Comparison of ENCODE assay signal across 21 cellular contexts in the genomic region with DNA sequence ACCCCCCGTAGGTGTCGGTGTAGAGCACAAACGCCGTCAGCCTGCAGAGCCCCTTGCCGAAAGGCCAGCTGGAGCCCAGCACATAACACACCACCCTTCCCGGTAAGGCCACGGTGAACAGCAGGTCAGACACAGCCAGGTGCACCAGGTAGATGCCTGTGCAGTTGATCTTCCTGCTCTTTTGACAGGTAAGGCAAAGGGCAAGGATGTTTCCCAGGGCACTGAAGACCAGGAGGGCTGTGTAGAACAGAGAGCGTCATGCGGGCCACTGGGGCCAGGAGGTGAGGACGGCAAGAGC.
"Had no signal": no experiment of that assay in that cellular context is flagged by ENCODE, and none has a peak within 500 bp of the region (broad histone marks: within the 10 kb centered on the region; RNA-seq: fewer than 3 reads in every experiment).

No MANE protein-coding gene starts in this region.

- H3K9me3 ChIP-seq: adrenal gland, body of pancreas had no signal

- H3K27ac ChIP-seq: adrenal gland, body of pancreas had no signal

- H3K4me3 ChIP-seq: adrenal gland, body of pancreas had no signal

- ATAC-seq: activated CD4-positive, alpha-beta T cell treated with anti-CD3 and anti-CD28 coated beads for 36 hours; activated CD8-positive, alpha-beta memory T cell treated with anti-CD3 and anti-CD28 coated beads, Interleukin-2, amount 10 ng/mL, durations not matched to agents 7 days and 5 days; activated CD8-positive, alpha-beta T cell treated with anti-CD3 and anti-CD28 coated beads, Interleukin-2, amount 10 ng/mL, durations not matched to agents 7 days and 5 days; activated T-cell treated with anti-CD3 and anti-CD28 coated beads, Interleukin-2, amount 50 U/mL, for 4 hours; activated T-helper 17 cell treated with anti-CD3 and anti-CD28 coated beads, Interleukin-2, amount 50 U/mL, for 72 hours; body of pancreas; esophagus mucosa had no signal

- DNase-seq: activated CD4-positive, alpha-beta memory T cell treated with anti-CD3 and anti-CD28 coated beads for 36 hours; activated CD4-positive, alpha-beta T cell treated with anti-CD3 and anti-CD28 coated beads for 36 hours; activated CD4-positive, alpha-beta T cell treated with anti-CD3 and anti-CD28 coated beads, Interleukin-2, amount 10 ng/mL, durations not matched to agents 24 days and 14 days; activated CD4-positive, CD25-positive, alpha-beta regulatory T cell; activated CD4-positive, CD25-positive, alpha-beta regulatory T cell treated with anti-CD3 and anti-CD28 coated beads, Interleukin-2, amount 50 U/mL, for 72 hours; activated CD8-positive, alpha-beta memory T cell treated with anti-CD3 and anti-CD28 coated beads, Interleukin-2, amount 10 ng/mL, durations not matched to agents 7 days and 5 days; activated CD8-positive, alpha-beta T cell treated with anti-CD3 and anti-CD28 coated beads, Interleukin-2, amount 10 ng/mL, durations not matched to agents 7 days and 5 days; activated gamma-delta T cell; activated naive CD4-positive, alpha-beta T cell; activated naive CD4-positive, alpha-beta T cell treated with anti-CD3 and anti-CD28 coated beads, Interleukin-2, amount 10 ng/mL, durations not matched to agents 7 days and 5 days; activated T-cell treated with anti-CD3 and anti-CD28 coated beads, Interleukin-2, amount 50 U/mL, for 4 hours; adrenal gland; amygdala; body of pancreas; cortex of kidney; effector CD8-positive, alpha-beta T cell; foreskin fibroblast; T-helper 2 cell had no signal

- H3K36me3 Mint-ChIP-seq: activated CD4-positive, alpha-beta memory T cell treated with anti-CD3 and anti-CD28 coated beads for 36 hours had no signal

- H3K4me3 Mint-ChIP-seq: activated CD4-positive, alpha-beta memory T cell treated with anti-CD3 and anti-CD28 coated beads for 36 hours; activated CD4-positive, alpha-beta T cell treated with anti-CD3 and anti-CD28 coated beads for 36 hours; activated CD4-positive, alpha-beta T cell treated with anti-CD3 and anti-CD28 coated beads, Interleukin-2, amount 10 ng/mL, durations not matched to agents 24 days and 14 days; activated CD8-positive, alpha-beta memory T cell treated with anti-CD3 and anti-CD28 coated beads, Interleukin-2, amount 10 ng/mL, durations not matched to agents 7 days and 5 days; activated CD8-positive, alpha-beta T cell treated with anti-CD3 and anti-CD28 coated beads, Interleukin-2, amount 10 ng/mL, durations not matched to agents 7 days and 5 days; activated naive CD4-positive, alpha-beta T cell treated with anti-CD3 and anti-CD28 coated beads, Interleukin-2, amount 10 ng/mL, durations not matched to agents 7 days and 5 days; activated T-cell treated with anti-CD3 and anti-CD28 coated beads, Interleukin-2, amount 50 U/mL, for 4 hours; activated T-helper 17 cell treated with anti-CD3 and anti-CD28 coated beads, Interleukin-2, amount 50 U/mL, for 72 hours had no signal

- H3K27me3 ChIP-seq: adrenal gland, body of pancreas had no signal

- H3K27me3 Mint-ChIP-seq: activated CD4-positive, alpha-beta memory T cell treated with anti-CD3 and anti-CD28 coated beads for 36 hours; activated CD4-positive, alpha-beta T cell treated with anti-CD3 and anti-CD28 coated beads for 36 hours; activated T-helper 17 cell treated with anti-CD3 and anti-CD28 coated beads, Interleukin-2, amount 50 U/mL, for 72 hours had no signal

- H3K36me3 ChIP-seq: adrenal gland had no signal

- H3K27ac Mint-ChIP-seq: activated CD4-positive, alpha-beta memory T cell treated with anti-CD3 and anti-CD28 coated beads for 36 hours; activated CD4-positive, alpha-beta T cell treated with anti-CD3 and anti-CD28 coated beads, Interleukin-2, amount 10 ng/mL, durations not matched to agents 24 days and 14 days; activated CD8-positive, alpha-beta memory T cell treated with anti-CD3 and anti-CD28 coated beads, Interleukin-2, amount 10 ng/mL, durations not matched to agents 7 days and 5 days; activated CD8-positive, alpha-beta T cell treated with anti-CD3 and anti-CD28 coated beads, Interleukin-2, amount 10 ng/mL, durations not matched to agents 7 days and 5 days; activated naive CD4-positive, alpha-beta T cell treated with anti-CD3 and anti-CD28 coated beads, Interleukin-2, amount 10 ng/mL, durations not matched to agents 7 days and 5 days; activated naive CD4-positive, alpha-beta T cell treated with anti-CD3 and anti-CD28 coated beads, Interleukin-2, amount 50 U/mL, for 72 hours; activated T-helper 17 cell treated with anti-CD3 and anti-CD28 coated beads, Interleukin-2, amount 50 U/mL, for 72 hours had no signal
